ENCODE assay signal across 10 cellular contexts in genomic region chr12:10033783-10034381, GRCh38. TPM values are rescaled to one million over a fixed set of nuclear protein-coding genes. Genes with fewer than 3 reads are reported as not detected.
DNase-seq lines count a peak whose midpoint lies in the region; ATAC-seq and TF ChIP-seq lines count a peak whose summit lies in the region.
"Had no signal": no experiment of that assay in that cellular context is flagged by ENCODE, and none has a peak within 500 bp of the region (broad histone marks: within the 10 kb centered on the region; RNA-seq: fewer than 3 reads in every experiment).

No MANE protein-coding gene starts in this region.

- no peaks in the 10 kb centered on the region for H3K79me2 ChIP-seq in neural cell (replicated peaks; ENCODE audit: insufficient read depth, low read length)

- no peaks in the 10 kb centered on the region for H3K9me3 ChIP-seq in breast epithelium
- H3K9me3 ChIP-seq in neural cell (ENCODE audit: low read length) = no peaks in the 10 kb centered on the region

- no peaks in the 10 kb centered on the region for H4K20me1 ChIP-seq in neural cell (ENCODE audit: insufficient read depth)

- TF ChIP-seq POLR2A in breast epithelium (IDR thresholded peaks at IDR 0.05) = no peak

- peak in 2 of 3 donors; percentile 49 to 56 for TF ChIP-seq CTCF in breast epithelium (IDR thresholded peaks at IDR 0.05)
- TF ChIP-seq CTCF in neural cell (IDR thresholded peaks at IDR 0.05; ENCODE audit: poor library complexity, severe bottlenecking) = peak; percentile 66

- H3K4me2 ChIP-seq in neural cell (ENCODE audit: low read length) = no peak overlapping the region

- peak; percentile 69 for TF ChIP-seq RAD21 in neural cell (conservative IDR thresholded peaks at IDR 0.05)

- no peaks in the 10 kb centered on the region for H3K4me1 ChIP-seq in breast epithelium

- H2AFZ ChIP-seq in neural cell (ENCODE audit: low read depth, low read length) = no peak overlapping the region

- H3K9me2 ChIP-seq in neural cell (ENCODE audit: insufficient read depth, low read length) = no peaks in the 10 kb centered on the region

- intact Hi-C loops in breast epithelium (cut with DNase I; ENCODE audit: low total_unique reads) = loop anchor here (10.0 kb wide), 1 partner anchor 101 kb away; the partner anchor contains the start of gene CLEC7A

- DNase-seq in DMS53 (lab: John Stamatoyannopoulos, UW) (peak; percentile 63), Kasumi-1 (lab: John Stamatoyannopoulos, UW) (peak; percentile 14 to 57), breast epithelium (ENCODE audit: low spot score in 2 of 2) (no peak)
- DNase-seq in activated T-cell treated with anti-CD3 and anti-CD28 coated beads, Interleukin-2, amount 50 U/mL, for 48 hours = no peak
- DNase-seq: activated T-cell treated with anti-CD3 and anti-CD28 coated beads for 4 hours, NCI-H1092 treated with DMSO at 0.1 percent for 48 hours had no signal

- H3K4me3 ChIP-seq in breast epithelium = no peak overlapping the region
- no peak overlapping the region for H3K4me3 ChIP-seq in neural cell (ENCODE audit: low read length)

- H3F3A ChIP-seq in neural cell (ENCODE audit: insufficient read depth, low read length, poor library complexity, severe bottlenecking) = no peaks in the 10 kb centered on the region

- H3K27me3 ChIP-seq in breast epithelium (no peaks in the 10 kb centered on the region), neural cell (ENCODE audit: insufficient read depth, low read depth, low read length) (no peaks in the 10 kb centered on the region)

- H3K9ac ChIP-seq in neural cell (ENCODE audit: low read length) = no peak overlapping the region

- H3K36me3 ChIP-seq in breast epithelium (no peaks in the 10 kb centered on the region), neural cell (ENCODE audit: insufficient read depth, low read length) (no peaks in the 10 kb centered on the region)

- TF ChIP-seq EP300 in neural cell (conservative IDR thresholded peaks at IDR 0.05; ENCODE audit: poor library complexity, severe bottlenecking) = no peak

- ATAC-seq in GM18520 (IDR thresholded peaks at IDR 0.05; ENCODE audit: unreplicated experiment) (no peak), GM19324 (IDR thresholded peaks at IDR 0.05; ENCODE audit: low FRiP score, unreplicated experiment) (no peak), GM18519 (IDR thresholded peaks at IDR 0.05; ENCODE audit: low FRiP score, unreplicated experiment) (no peak)

- no peak overlapping the region for H3K27ac ChIP-seq in breast epithelium
- no peak overlapping the region for H3K27ac ChIP-seq in neural cell (ENCODE audit: low read length)

TF ChIP-seq in neural cell, 6 proteins besides CTCF, POLR2A, EP300 and RAD21:
- TF ChIP-seq TAF1 (IDR thresholded peaks at IDR 0.05; ENCODE audit: low read depth) (no peak), SMC3 (conservative IDR thresholded peaks at IDR 0.05; ENCODE audit: poor library complexity) (peak; percentile 70)

RNA-seq across cellular contexts. Expression of gene CLEC9A, which starts 3.4 kb away (rescaled TPM):
- not detected for total RNA-seq in breast epithelium
- polyA plus RNA-seq in neural cell = not detected in 2 replicates
- not detected in 2 replicates for polyA minus RNA-seq in neural cell

RNA-seq across cellular contexts. Expression of gene CLEC12B, which starts 23.5 kb away (rescaled TPM):
- total RNA-seq in breast epithelium = under 1 TPM in 1 of 3 donors, not detected in 2; 0.16 TPM
- not detected in 2 replicates for polyA plus RNA-seq in neural cell
- not detected in 2 replicates for polyA minus RNA-seq in neural cell

RNA-seq across cellular contexts. Expression of gene CLEC1B, which starts 35.0 kb away (rescaled TPM):
- not detected for total RNA-seq in breast epithelium
- not detected in 2 replicates for polyA plus RNA-seq in neural cell
- not detected in 2 replicates for polyA minus RNA-seq in neural cell

Comparison
In these comparisons a context has a peak if more than half of its experiments do, and no peak if none do; other contexts are left out.
1. DNase-seq: peak in DMS53 (single experiment) and Kasumi-1 (2 of 2); none in breast epithelium (0 of 2) and activated T-cell treated with anti-CD3 and anti-CD28 coated beads, Interleukin-2, amount 50 U/mL, for 48 hours (0 of 2).